In genomic region chr3:141575879-141576743, GRCh38 we compare ENCODE assay signal across 8 cellular contexts.
DNase-seq lines count a peak whose midpoint lies in the region; ATAC-seq, FAIRE-seq and TF ChIP-seq lines count a peak whose summit lies in the region.

No MANE protein-coding gene starts in this region.

- DNase-seq in cardiac muscle cell (ENCODE audit: low read depth in 1 of 2, low spot score in 1 of 2) (peak; percentile 8 to 48), cardiac septum (ENCODE audit: low spot score) (no peak), RWPE2 (ENCODE audit: low spot score) (no peak), endothelial cell of umbilical vein (ENCODE audit: low read depth, low spot score) (peak; percentile 43), pancreas (no peak), EL (no peak)

- TF ChIP-seq CTCF in cardiac muscle cell (IDR thresholded peaks at IDR 0.05; ENCODE audit: low read depth, low read length) (peak; percentile 62), RWPE2 (IDR thresholded peaks at IDR 0.05; ENCODE audit: poor library complexity, severe bottlenecking) (peak; percentile 77), endothelial cell of umbilical vein (IDR thresholded peaks at IDR 0.05; ENCODE audit: extremely low read depth in 1 of 2, insufficient read depth in 1 of 2, low read depth in 1 of 2, low read length in 2 of 2) (peak; percentile 21), pancreas (IDR thresholded peaks at IDR 0.05) (peak in 2 of 4 donors; percentile 21 to 24)

- peak; percentile 42 for ATAC-seq in HG03442 (IDR thresholded peaks at IDR 0.05; ENCODE audit: unreplicated experiment)
- 0 out of 3 replicates have a peak, but pooled peaks have one; percentile 52 for ATAC-seq in RWPE2 (ENCODE audit: low read depth)
- ATAC-seq in pancreas, result peak in 3 of 4 donors; percentile 69 to 77 (median 75)
- ATAC-seq in HG03135 (IDR thresholded peaks at IDR 0.05; ENCODE audit: unreplicated experiment), result no peak

- BruUV-seq in endothelial cell of umbilical vein (replicated peaks; lab: Mats Ljungman, UMichigan), result no TSS peak

- no peak overlapping the region for H3K9ac ChIP-seq in endothelial cell of umbilical vein (replicated peaks; ENCODE audit: extremely low read depth, insufficient read depth, low read length)

- dilution Hi-C loops in endothelial cell of umbilical vein (cut with MboI; ENCODE audit: extremely low pct_ligation_motif_present, low sequenced_read_pairs), result no loop called here

- TF ChIP-seq POLR2A in endothelial cell of umbilical vein (IDR thresholded peaks at IDR 0.05; ENCODE audit: low read depth, low read length), result no peak

- H3K27me3 ChIP-seq in cardiac muscle cell (no peaks in the 10 kb centered on the region), RWPE2 (ENCODE audit: insufficient read depth, poor library complexity, severe bottlenecking) (no peaks in the 10 kb centered on the region), endothelial cell of umbilical vein (ENCODE audit: control insufficient read depth in 2 of 2, insufficient read depth in 2 of 2, low read length in 2 of 2) (no peaks in the 10 kb centered on the region), pancreas (no peaks in the 10 kb centered on the region)

- CTCF ChIA-PET in endothelial cell of umbilical vein (lab: Charles Lee), result no interaction called here

- H3K4me3 ChIP-seq in cardiac muscle cell (no peak overlapping the region), RWPE2 (ENCODE audit: severe bottlenecking) (no peak overlapping the region), endothelial cell of umbilical vein (replicated peaks in 1 of 3; ENCODE audit: insufficient read depth in 1 of 3, low read depth in 1 of 3, low read length in 3 of 3) (no peak overlapping the region), pancreas (no peak overlapping the region)

- no peaks in the 10 kb centered on the region for H3K9me3 ChIP-seq in cardiac muscle cell (ENCODE audit: low read depth)
- no peaks in the 10 kb centered on the region for H3K9me3 ChIP-seq in RWPE2 (ENCODE audit: severe bottlenecking)
- H3K9me3 ChIP-seq in endothelial cell of umbilical vein (replicated peaks; ENCODE audit: control insufficient read depth, insufficient read depth, low read length), result no peaks in the 10 kb centered on the region
- H3K9me3 ChIP-seq in pancreas, result no peaks in the 10 kb centered on the region

- no peak overlapping the region for H2AFZ ChIP-seq in endothelial cell of umbilical vein (ENCODE audit: low read depth, low read length)

- H3K4me2 ChIP-seq in endothelial cell of umbilical vein (ENCODE audit: insufficient read depth, low read length), result no peak overlapping the region

- H3K36me3 ChIP-seq in cardiac muscle cell (peaks cover 33% of the 10 kb centered on the region), RWPE2 (ENCODE audit: low read depth) (peaks cover 81% of the 10 kb centered on the region), endothelial cell of umbilical vein (ENCODE audit: control insufficient read depth in 2 of 2, extremely low read depth in 1 of 2, insufficient read depth in 2 of 2, low read length in 2 of 2) (peaks cover 8 to 23% of the 10 kb centered on the region in 2 experiments), pancreas (peaks cover 0 to 17% (median 0%) of the 10 kb centered on the region in 3 donors)

- no peaks in the 10 kb centered on the region for H3K4me1 ChIP-seq in cardiac muscle cell (ENCODE audit: low read depth)
- no peaks in the 10 kb centered on the region for H3K4me1 ChIP-seq in RWPE2 (ENCODE audit: insufficient read depth, poor library complexity, severe bottlenecking)
- no peaks in the 10 kb centered on the region for H3K4me1 ChIP-seq in endothelial cell of umbilical vein (ENCODE audit: control insufficient read depth, extremely low read depth, insufficient read depth, low read length)
- no peaks in the 10 kb centered on the region for H3K4me1 ChIP-seq in pancreas

- WGBS in pancreas, 2 donors, result 79 to 82% methylated on average over 13 of the region's 13 CpGs

- H3K9me1 ChIP-seq in endothelial cell of umbilical vein (replicated peaks; ENCODE audit: control insufficient read depth, extremely low read depth, insufficient read depth, low read length), result no peaks in the 10 kb centered on the region

- H4K20me1 ChIP-seq in endothelial cell of umbilical vein (replicated peaks; ENCODE audit: control insufficient read depth, extremely low read depth, insufficient read depth, low read length), result no peaks in the 10 kb centered on the region

- intact Hi-C loops in cardiac septum (cut with DNase I), result loop anchor here (2.0 to 10.0 kb wide), 3 partner anchors 163 to 336 kb away; partner anchors contain the start of genes ATP1B3 and RNF7
- intact Hi-C loops in endothelial cell of umbilical vein (cut with micrococcal nuclease), result loop anchor here (1.0 kb wide), 4 partner anchors 162 to 422 kb away; partner anchors contain the start of gene RNF7
- intact Hi-C loops in pancreas (cut with DNase I), result no loop called here

- FAIRE-seq in endothelial cell of umbilical vein (lab: Jason Lieb, UNC), result no peak
- FAIRE-seq in pancreas (lab: Jason Lieb, UNC), result peak; percentile 94

- POLR2A ChIA-PET in endothelial cell of umbilical vein (lab: Charles Lee), result no interaction called here

- H3K27ac ChIP-seq in cardiac muscle cell (no peak overlapping the region), RWPE2 (ENCODE audit: poor library complexity, severe bottlenecking) (no peak overlapping the region), endothelial cell of umbilical vein (ENCODE audit: insufficient read depth, low read depth, low read length) (no peak overlapping the region), pancreas (no peak overlapping the region)

- peaks cover 2% of the 10 kb centered on the region for H3K79me2 ChIP-seq in endothelial cell of umbilical vein (ENCODE audit: control insufficient read depth, insufficient read depth, low read length)

TF ChIP-seq in endothelial cell of umbilical vein, 7 proteins besides CTCF, POLR2A, EP300 and RAD21:
- TF ChIP-seq JUN (IDR thresholded peaks at IDR 0.05; ENCODE audit: borderline replicate concordance, insufficient read depth, insufficient read length, low read depth) (no peak), POLR2AphosphoS5 (IDR thresholded peaks at IDR 0.05; ENCODE audit: insufficient read depth, low read depth, low read length) (no peak), MYC (IDR thresholded peaks at IDR 0.05; ENCODE audit: low read depth, low read length) (no peak), FOS (IDR thresholded peaks at IDR 0.05; ENCODE audit: borderline replicate concordance, insufficient read depth, low read length) (no peak), EZH2 (IDR thresholded peaks at IDR 0.05; ENCODE audit: borderline replicate concordance, low read depth, low read length, severe bottlenecking) (no peak), GATA2 (IDR thresholded peaks at IDR 0.05; ENCODE audit: insufficient read depth, insufficient read length, low read depth, low read length) (no peak)
- TF ChIP-seq, protein P1, sequence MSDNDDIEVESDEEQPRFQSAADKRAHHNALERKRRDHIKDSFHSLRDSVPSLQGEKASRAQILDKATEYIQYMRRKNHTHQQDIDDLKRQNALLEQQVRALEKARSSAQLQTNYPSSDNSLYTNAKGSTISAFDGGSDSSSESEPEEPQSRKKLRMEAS (IDR thresholded peaks at IDR 0.05; ENCODE audit: insufficient read depth, insufficient read length), result no peak

Comparison
In these comparisons a context has a peak if more than half of its experiments do, and no peak if none do; other contexts are left out.
1. DNase-seq: peak in cardiac muscle cell (2 of 2) and endothelial cell of umbilical vein (single experiment); none in cardiac septum (single experiment), RWPE2 (single experiment), pancreas (0 of 6) and EL (single experiment).
2. intact Hi-C loops: an anchor here in cardiac septum (2.0 to 10.0 kb wide) and endothelial cell of umbilical vein (1.0 kb wide); none called in pancreas.